In the genomic region with DNA sequence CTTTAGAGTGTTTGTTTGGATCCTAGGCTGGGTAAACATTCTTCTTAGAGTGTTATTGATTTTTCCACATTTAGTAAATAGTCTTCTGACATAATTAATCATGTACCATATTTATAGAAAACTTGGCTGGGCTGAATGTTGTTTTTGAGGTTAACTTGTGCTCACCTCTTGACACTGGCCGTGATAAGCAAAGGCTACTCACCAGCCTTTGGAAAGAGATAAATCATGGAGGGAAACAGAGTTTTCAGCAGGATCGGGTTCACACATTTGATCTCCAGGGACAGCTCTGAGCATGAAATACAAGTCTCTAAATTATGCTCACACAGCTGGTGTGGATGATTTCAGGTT, we compare ENCODE assay signal across 21 cellular contexts. TPM values are rescaled to one million over a fixed set of nuclear protein-coding genes. Genes with fewer than 3 reads are reported as not detected.
DNase-seq lines count a peak whose midpoint lies in the region; ATAC-seq, FAIRE-seq and TF ChIP-seq lines count a peak whose summit lies in the region.
"Had no signal": no experiment of that assay in that cellular context is flagged by ENCODE, and none has a peak within 500 bp of the region (broad histone marks: within the 10 kb centered on the region; RNA-seq: fewer than 3 reads in every experiment).

No MANE protein-coding gene starts in this region.

- CTCF ChIA-PET in K562 (lab: Yijun Ruan, JAX; ENCODE audit: low intra/inter-chr PET ratio) (no interaction called here), HepG2 (lab: Yijun Ruan, JAX; ENCODE audit: low intra/inter-chr PET ratio, low total read pairs) (no interaction called here), MCF 10A (lab: Yijun Ruan, JAX) (interaction anchor here (0.6 to 1.2 kb wide), 5 partner anchors 8 to 400 kb away, joined by 3 to 5 read pairs (median 3); no protein-coding TSS in a partner anchor)

- H3K4me3 ChIP-seq in K562 (no peak overlapping the region), HepG2 (replicated peaks in 1 of 3; ENCODE audit: insufficient read depth in 1 of 3, low read depth in 2 of 3, low read length in 3 of 3) (no peak overlapping the region)
- H3K4me3 ChIP-seq: ascending aorta, gastroesophageal sphincter, thoracic aorta had no signal

- H3K4me1 ChIP-seq in K562 (replicated peaks in 1 of 2; ENCODE audit: control insufficient read depth in 2 of 2, insufficient read depth in 2 of 2, low read length in 2 of 2): peaks cover 30 to 35% of the 10 kb centered on the region in 2 experiments
- no peaks in the 10 kb centered on the region for H3K4me1 ChIP-seq in HepG2 (ENCODE audit: insufficient read depth, low read length)

- BruUV-seq in K562 (replicated peaks; lab: Mats Ljungman, UMichigan) (no TSS peak), HepG2 (replicated peaks; lab: Mats Ljungman, UMichigan) (no TSS peak), MCF 10A (replicated peaks; lab: Mats Ljungman, UMichigan) (no TSS peak)

- peak overlapping the region; percentile 74 for H2AFZ ChIP-seq in K562 (ENCODE audit: low read depth, low read length)
- no peak overlapping the region for H2AFZ ChIP-seq in HepG2 (ENCODE audit: low read length)

- DNase-seq in Right ventricle myocardium inferior (ENCODE audit: missing footprints): no peak
- no peak for DNase-seq in cardiac septum (ENCODE audit: low spot score)
- peak; percentile 34 to 79 (median 52) for DNase-seq in K562 (ENCODE audit: extremely low read depth in 1 of 4, low spot score in 3 of 4)
- no peak for DNase-seq in HepG2 (ENCODE audit: low spot score)
- no peak for DNase-seq in MCF 10A (ENCODE audit: unreplicated experiment)
- no peak for DNase-seq in glomerular visceral epithelial cell (ENCODE audit: extremely low spot score)
- DNase-seq: activated CD4-positive, alpha-beta T cell treated with anti-CD3 and anti-CD28 coated beads, Interleukin-2, amount 50 U/mL, for 4 hours; Calu3; effector CD4-positive, alpha-beta T cell; immature natural killer cell; NCI-H2227 treated with DMSO at 0.1 percent for 48 hours; stimulated activated CD4-positive, alpha-beta T cell treated with anti-CD3 and anti-CD28 coated beads, Interleukin-1b, Interleukin-23, amount 100 ng/mL, for 48 hours; T-helper 2 cell had no signal

- ATAC-seq in Right ventricle myocardium inferior: peak; percentile 23
- peak; percentile 76 for ATAC-seq in K562
- no peak for ATAC-seq in HepG2
- no peak for ATAC-seq in GM18909 (IDR thresholded peaks at IDR 0.05; ENCODE audit: poor library complexity, unreplicated experiment)
- ATAC-seq in HG02623 (IDR thresholded peaks at IDR 0.05; ENCODE audit: unreplicated experiment): no peak

- H3K4me2 ChIP-seq in K562 (ENCODE audit: insufficient read depth, low read length) (peak overlapping the region; percentile 34; the same call in 1 of the 2 replicates), HepG2 (ENCODE audit: low read depth, low read length) (no peak overlapping the region)

- no peak overlapping the region for H3K4me3 Mint-ChIP-seq in MCF 10A (ENCODE audit: unreplicated experiment)
- H3K4me3 Mint-ChIP-seq: immature natural killer cell had no signal

- POLR2A ChIA-PET in K562 (lab: Yijun Ruan, JAX) (interaction anchor here (0.7 kb wide), 1 partner anchor 20 kb away, joined by 3 read pairs; no protein-coding TSS in a partner anchor), HepG2 (lab: Yijun Ruan, JAX) (no interaction called here), MCF 10A (lab: Yijun Ruan, JAX) (interaction anchor here (1.0 kb wide), 1 partner anchor 13 kb away, joined by 7 read pairs; no protein-coding TSS in a partner anchor)

- H3K9ac ChIP-seq in K562 (ENCODE audit: insufficient read depth in 1 of 2, low read depth in 2 of 2, low read length in 2 of 2) (peak overlapping the region in 1 of 2 experiments; percentile 32; a peak in 2 of 4 replicates), HepG2 (ENCODE audit: insufficient read depth, low read depth, low read length) (no peak overlapping the region)

- intact Hi-C loops in Right ventricle myocardium inferior (cut with DNase I): no loop called here
- intact Hi-C loops in cardiac septum (cut with DNase I): no loop called here
- intact Hi-C loops in K562 (cut with micrococcal nuclease): loop anchor here (5.0 kb wide), 1 partner anchor 40 kb away; no protein-coding TSS in a partner anchor
- intact Hi-C loops in HepG2 (cut with micrococcal nuclease; ENCODE audit: unreplicated experiment): no loop called here
- intact Hi-C loops in MCF 10A (cut with micrococcal nuclease): no loop called here

- H3K27me3 ChIP-seq in K562 (ENCODE audit: control insufficient read depth in 2 of 2, insufficient read depth in 2 of 2, low read length in 2 of 2): no peaks in the 10 kb centered on the region
- peaks cover 4 to 26% of the 10 kb centered on the region in 2 experiments; a peak in 3 of 5 replicates for H3K27me3 ChIP-seq in HepG2 (ENCODE audit: control insufficient read depth in 1 of 2, insufficient read depth in 2 of 2, low read length in 2 of 2)
- H3K27me3 ChIP-seq: ascending aorta, gastroesophageal sphincter had no signal

- TF ChIP-seq CTCF in K562 (IDR thresholded peaks at IDR 0.05 in 2 of 3, conservative IDR thresholded peaks at IDR 0.05 in 1 of 3; ENCODE audit: insufficient read depth in 2 of 3, low read depth in 1 of 3, low read length in 3 of 3) (no peak), HepG2 (CRISPR knock-in tag; IDR thresholded peaks at IDR 0.05) (no peak), MCF 10A (IDR thresholded peaks at IDR 0.05; ENCODE audit: unreplicated experiment) (no peak)

- H3K27ac ChIP-seq in K562 (ENCODE audit: extremely low read depth, low read depth, low read length): peak overlapping the region; percentile 45; the same call in 2 of the 3 replicates
- no peak overlapping the region for H3K27ac ChIP-seq in HepG2 (ENCODE audit: extremely low read length, insufficient read depth, low read length)
- H3K27ac ChIP-seq: gastroesophageal sphincter had no signal

- H3K27me3 Mint-ChIP-seq in MCF 10A (ENCODE audit: insufficient read depth, unreplicated experiment): no peaks in the 10 kb centered on the region

- no peaks in the 10 kb centered on the region for H3K79me2 ChIP-seq in K562 (ENCODE audit: control insufficient read depth, insufficient read depth, low read length)
- no peaks in the 10 kb centered on the region for H3K79me2 ChIP-seq in HepG2 (ENCODE audit: insufficient read depth, low read length)

- no peaks in the 10 kb centered on the region for H3K36me3 Mint-ChIP-seq in MCF 10A (ENCODE audit: insufficient read depth, unreplicated experiment)
- H3K36me3 Mint-ChIP-seq: immature natural killer cell had no signal

- H3K27ac Mint-ChIP-seq in MCF 10A (ENCODE audit: low read depth, unreplicated experiment): no peak overlapping the region
- H3K27ac Mint-ChIP-seq: activated T-helper 2 cell treated with anti-CD3 and anti-CD28 coated beads, Interferon-gamma antibody, Interleukin-2, Interleukin-4, amounts not matched to agents 10 μg/mL and 5 μg/mL and 100 μg/mL, durations not matched to agents 14 hours and 24 hours and 36 hours had no signal

- FAIRE-seq in K562 (lab: Jason Lieb, UNC): peak; percentile 97
- no peak for FAIRE-seq in HepG2 (lab: Jason Lieb, UNC)
- FAIRE-seq: RCC 7860 had no signal

- 0% methylated on average over 2 of the region's 2 CpGs for WGBS in K562 (ENCODE audit: insufficient coverage, low coverage, missing lambda C conversion rate)
- WGBS in HepG2 (ENCODE audit: low lambda C conversion rate): 1% methylated on average over 2 of the region's 2 CpGs

- H3K9me3 Mint-ChIP-seq in MCF 10A (ENCODE audit: unreplicated experiment): no peaks in the 10 kb centered on the region
- H3K9me3 Mint-ChIP-seq: activated T-helper 2 cell treated with anti-CD3 and anti-CD28 coated beads, Interferon-gamma antibody, Interleukin-2, Interleukin-4, amounts not matched to agents 10 μg/mL and 5 μg/mL and 100 μg/mL, durations not matched to agents 14 hours and 24 hours and 36 hours; immature natural killer cell had no signal

- TF ChIP-seq EP300 in K562 (IDR thresholded peaks at IDR 0.05; ENCODE audit: low read length): peak; percentile 48; the same call in 1 of the 2 replicates
- TF ChIP-seq EP300 in HepG2 (IDR thresholded peaks at IDR 0.05; ENCODE audit: low read depth in 2 of 2, low read length in 2 of 2): no peak
- no peak for TF ChIP-seq EP300 in HepG2 (CRISPR knock-in tag; IDR thresholded peaks at IDR 0.05; ENCODE audit: borderline replicate concordance)

- peaks cover 21% of the 10 kb centered on the region for H3K4me1 Mint-ChIP-seq in MCF 10A (ENCODE audit: insufficient read depth, unreplicated experiment)

- H4K20me1 ChIP-seq in K562 (replicated peaks; ENCODE audit: control insufficient read depth, insufficient read depth, low read length) (no peaks in the 10 kb centered on the region), HepG2 (ENCODE audit: insufficient read depth, low read length) (no peaks in the 10 kb centered on the region)

- no peaks in the 10 kb centered on the region for H3K9me1 ChIP-seq in K562 (ENCODE audit: control insufficient read depth, insufficient read depth, low read length)

- H3K9me3 ChIP-seq in K562 (replicated peaks; ENCODE audit: control insufficient read depth, insufficient read depth, low read depth, low read length): no peaks in the 10 kb centered on the region
- no peaks in the 10 kb centered on the region for H3K9me3 ChIP-seq in HepG2 (ENCODE audit: low read length)
- H3K9me3 ChIP-seq: ascending aorta, gastroesophageal sphincter, thoracic aorta had no signal

- no peak for TF ChIP-seq RAD21 in K562 (CRISPR knock-in tag; conservative IDR thresholded peaks at IDR 0.05 in 1 of 2, IDR thresholded peaks at IDR 0.05 in 1 of 2)
- TF ChIP-seq RAD21 in HepG2 (CRISPR knock-in tag; IDR thresholded peaks at IDR 0.05): no peak

- no peak for TF ChIP-seq POLR2A in K562 (conservative IDR thresholded peaks at IDR 0.05)
- TF ChIP-seq POLR2A in HepG2 (IDR thresholded peaks at IDR 0.05; ENCODE audit: insufficient read depth in 1 of 2, low read depth in 2 of 2, low read length in 2 of 2): no peak

- in situ Hi-C loops in K562 (cut with MboI): no loop called here
- in situ Hi-C loops in HepG2 (cut with HindIII; ENCODE audit: extremely low pct_ligation_motif_present, low pct_unique_long_range_greater_than_20kb): no loop called here

- H3K36me3 ChIP-seq in K562 (ENCODE audit: control insufficient read depth, insufficient read depth, low read length) (no peaks in the 10 kb centered on the region), HepG2 (replicated peaks in 1 of 2; ENCODE audit: control insufficient read depth in 1 of 2, insufficient read depth in 2 of 2, low read length in 2 of 2) (no peaks in the 10 kb centered on the region)
- H3K36me3 ChIP-seq: ascending aorta, gastroesophageal sphincter, thoracic aorta had no signal

RNA-seq across cellular contexts. Expression of a gene that starts 6.3 kb away (rescaled TPM):
- total RNA-seq in Right ventricle myocardium inferior (43.5 TPM), cardiac septum (40.3 TPM), K562 (2014; rRNA removed) (0.05 and 0.12 TPM in 2 replicates), K562 (2014; rRNA removed; fragmentation: Illumina TruSeq; extraction: Trizol) (0.04 and 0.10 TPM in 2 replicates), K562 (2015; rRNA removed; fragmentation: Illumina TruSeq; extraction: Trizol) (0.04 TPM in 2 replicates), K562 (2021) (0.20 and 0.25 TPM in 2 replicates), HepG2 (2016; rRNA removed; fragmentation: Illumina TruSeq; extraction: Trizol) (not detected in 2 replicates), MCF 10A (2022) (not detected in 2 replicates)
- total RNA-seq in K562 (2011; cell fraction: chromatin; rRNA removed; ENCODE audit: low replicate concordance): 0.16 and 0.39 TPM in 2 replicates
- total RNA-seq in K562 (2011; cell fraction: nucleolus; rRNA removed): 0.26 and 0.33 TPM in 2 replicates
- total RNA-seq in K562 (2011; cell fraction: nucleoplasm; rRNA removed): 0.44 and 0.61 TPM in 2 replicates
- polyA plus RNA-seq in K562 (2011; rRNA removed) (0.12 and 0.20 TPM in 2 replicates), K562 (2014; fragmentation: Illumina TruSeq; extraction: Trizol) (0.07 TPM in 2 replicates), K562 (2014; fragmentation: Nextera tagmentation; extraction: Ambion mirVana) (under 1 TPM; 0.03 TPM), K562 (2014; rRNA removed) (0.03 and 0.08 TPM in 2 replicates), HepG2 (2011; rRNA removed) (not detected in 2 replicates)
- polyA plus RNA-seq in K562 (2011; cell fraction: cytosol; rRNA removed): 0.09 and 0.15 TPM in 2 replicates
- polyA plus RNA-seq in K562 (2011; cell fraction: nucleus; rRNA removed): 0.17 and 0.21 TPM in 2 replicates
- 0.03 and 0.06 TPM in 2 replicates for polyA plus RNA-seq in K562 (2012)
- polyA minus RNA-seq in K562 (2011; rRNA and poly(A)+ RNA removed): 0.21 and 0.42 TPM in 2 replicates
- 0.27 and 0.29 TPM in 2 replicates for polyA minus RNA-seq in K562 (2011; cell fraction: cytosol; rRNA and poly(A)+ RNA removed)
- under 0.01 and 0.13 TPM in 2 replicates for polyA minus RNA-seq in K562 (2011; cell fraction: nucleus; rRNA and poly(A)+ RNA removed)
- not detected in 2 replicates for total RNA-seq in HepG2 (2016; cell fraction: cytosol; rRNA removed; fragmentation: Illumina TruSeq; extraction: Trizol; ENCODE audit: low read depth)
- total RNA-seq in HepG2 (2016; cell fraction: insoluble cytoplasmic fraction; rRNA removed; fragmentation: Illumina TruSeq; extraction: Trizol): not detected in 2 replicates
- total RNA-seq in HepG2 (2016; cell fraction: membrane; rRNA removed; fragmentation: Illumina TruSeq; extraction: Trizol): not detected in 2 replicates
- total RNA-seq in HepG2 (2016; cell fraction: nucleus; rRNA removed; fragmentation: Illumina TruSeq; extraction: Trizol): not detected in 2 replicates
- polyA plus RNA-seq in HepG2 (2011; cell fraction: cytosol; rRNA removed): 0.01 TPM in 2 replicates
- not detected in 2 replicates for polyA plus RNA-seq in HepG2 (2011; cell fraction: nucleus; rRNA removed)
- not detected in 2 replicates for polyA plus RNA-seq in HepG2 (2012)
- polyA plus RNA-seq in HepG2 (2016; cell fraction: cytosol; fragmentation: Illumina TruSeq; extraction: Trizol; ENCODE audit: low read depth): not detected in 2 replicates
- not detected in 2 replicates for polyA plus RNA-seq in HepG2 (2016; cell fraction: insoluble cytoplasmic fraction; fragmentation: Illumina TruSeq; extraction: Trizol; ENCODE audit: low read depth)
- not detected in 2 replicates for polyA plus RNA-seq in HepG2 (2016; cell fraction: membrane; fragmentation: Illumina TruSeq; extraction: Trizol; ENCODE audit: low read depth)
- polyA plus RNA-seq in HepG2 (2016; cell fraction: nucleus; fragmentation: Illumina TruSeq; extraction: Trizol; ENCODE audit: insufficient read depth, low read depth): not detected in 2 replicates
- not detected in 2 replicates for polyA minus RNA-seq in HepG2 (2011; rRNA and poly(A)+ RNA removed; ENCODE audit: low replicate concordance)
- polyA minus RNA-seq in HepG2 (2011; cell fraction: cytosol; rRNA and poly(A)+ RNA removed): not detected in 2 replicates
- polyA minus RNA-seq in HepG2 (2011; cell fraction: nucleus; rRNA and poly(A)+ RNA removed): not detected in 2 replicates
- total RNA-seq: Calu3 had no signal

RNA-seq across cellular contexts. Expression of a gene that starts 42.9 kb away (rescaled TPM):
- total RNA-seq in Right ventricle myocardium inferior (17.4 TPM), cardiac septum (27.0 TPM), K562 (2014; rRNA removed) (0.24 and 0.36 TPM in 2 replicates), K562 (2014; rRNA removed; fragmentation: Illumina TruSeq; extraction: Trizol) (0.11 and 0.13 TPM in 2 replicates), K562 (2015; rRNA removed; fragmentation: Illumina TruSeq; extraction: Trizol) (0.22 and 0.26 TPM in 2 replicates), K562 (2021) (0.47 and 0.49 TPM in 2 replicates), HepG2 (2016; rRNA removed; fragmentation: Illumina TruSeq; extraction: Trizol) (not detected in 2 replicates), MCF 10A (2022) (15.4 and 36.2 TPM in 2 replicates)
- 0.99 and 1.1 TPM in 2 replicates for total RNA-seq in K562 (2011; cell fraction: chromatin; rRNA removed; ENCODE audit: low replicate concordance)
- total RNA-seq in K562 (2011; cell fraction: nucleolus; rRNA removed): 0.79 and 1.0 TPM in 2 replicates
- 0.51 and 1.1 TPM in 2 replicates for total RNA-seq in K562 (2011; cell fraction: nucleoplasm; rRNA removed)
- polyA plus RNA-seq in K562 (2011; rRNA removed) (0.24 and 0.40 TPM in 2 replicates), K562 (2014; fragmentation: Illumina TruSeq; extraction: Trizol) (0.25 and 0.36 TPM in 2 replicates), K562 (2014; fragmentation: Nextera tagmentation; extraction: Ambion mirVana) (under 1 TPM; 0.07 to 0.10 TPM), K562 (2014; rRNA removed) (0.33 and 0.35 TPM in 2 replicates), HepG2 (2011; rRNA removed) (0.03 TPM in 1 of 2 replicates, not detected in the other)
- polyA plus RNA-seq in K562 (2011; cell fraction: cytosol; rRNA removed): 0.24 and 0.94 TPM in 2 replicates
- 0.60 and 2.4 TPM in 2 replicates for polyA plus RNA-seq in K562 (2011; cell fraction: nucleus; rRNA removed)
- polyA plus RNA-seq in K562 (2012): 0.31 and 0.32 TPM in 2 replicates
- polyA minus RNA-seq in K562 (2011; rRNA and poly(A)+ RNA removed): 0.24 and 0.28 TPM in 2 replicates
- 0.36 and 0.86 TPM in 2 replicates for polyA minus RNA-seq in K562 (2011; cell fraction: cytosol; rRNA and poly(A)+ RNA removed)
- polyA minus RNA-seq in K562 (2011; cell fraction: nucleus; rRNA and poly(A)+ RNA removed): 0.22 and 0.40 TPM in 2 replicates
- not detected in 2 replicates for total RNA-seq in HepG2 (2016; cell fraction: cytosol; rRNA removed; fragmentation: Illumina TruSeq; extraction: Trizol; ENCODE audit: low read depth)
- total RNA-seq in HepG2 (2016; cell fraction: insoluble cytoplasmic fraction; rRNA removed; fragmentation: Illumina TruSeq; extraction: Trizol): not detected in 2 replicates
- total RNA-seq in HepG2 (2016; cell fraction: membrane; rRNA removed; fragmentation: Illumina TruSeq; extraction: Trizol): not detected in 2 replicates
- not detected in 2 replicates for total RNA-seq in HepG2 (2016; cell fraction: nucleus; rRNA removed; fragmentation: Illumina TruSeq; extraction: Trizol)
- not detected in 2 replicates for polyA plus RNA-seq in HepG2 (2011; cell fraction: cytosol; rRNA removed)
- polyA plus RNA-seq in HepG2 (2011; cell fraction: nucleus; rRNA removed): not detected in 2 replicates
- polyA plus RNA-seq in HepG2 (2012): not detected in 2 replicates
- not detected in 2 replicates for polyA plus RNA-seq in HepG2 (2016; cell fraction: cytosol; fragmentation: Illumina TruSeq; extraction: Trizol; ENCODE audit: low read depth)
- not detected in 2 replicates for polyA plus RNA-seq in HepG2 (2016; cell fraction: insoluble cytoplasmic fraction; fragmentation: Illumina TruSeq; extraction: Trizol; ENCODE audit: low read depth)
- polyA plus RNA-seq in HepG2 (2016; cell fraction: membrane; fragmentation: Illumina TruSeq; extraction: Trizol; ENCODE audit: low read depth): not detected in 2 replicates
- polyA plus RNA-seq in HepG2 (2016; cell fraction: nucleus; fragmentation: Illumina TruSeq; extraction: Trizol; ENCODE audit: insufficient read depth, low read depth): not detected in 2 replicates
- polyA minus RNA-seq in HepG2 (2011; rRNA and poly(A)+ RNA removed; ENCODE audit: low replicate concordance): 0.12 TPM in 1 of 2 replicates, not detected in the other
- not detected in 2 replicates for polyA minus RNA-seq in HepG2 (2011; cell fraction: cytosol; rRNA and poly(A)+ RNA removed)
- not detected in 2 replicates for polyA minus RNA-seq in HepG2 (2011; cell fraction: nucleus; rRNA and poly(A)+ RNA removed)
- total RNA-seq: activated T-helper 2 cell treated with anti-CD3 and anti-CD28 coated beads, Interferon-gamma antibody, Interleukin-2, Interleukin-4, amounts not matched to agents 10 μg/mL and 5 μg/mL and 100 μg/mL, durations not matched to agents 14 hours and 24 hours and 36 hours; Calu3 had no signal

RNA-seq across cellular contexts. Expression of a gene that starts 57.3 kb away (rescaled TPM):
- not detected for total RNA-seq in Right ventricle myocardium inferior
- total RNA-seq in cardiac septum: not detected
- not detected in 2 replicates for total RNA-seq in K562 (2011; cell fraction: chromatin; rRNA removed; ENCODE audit: low replicate concordance)
- not detected in 2 replicates for total RNA-seq in K562 (2011; cell fraction: nucleolus; rRNA removed)
- not detected in 2 replicates for total RNA-seq in K562 (2011; cell fraction: nucleoplasm; rRNA removed)
- not detected in 2 replicates for total RNA-seq in K562 (2014; rRNA removed)
- not detected in 2 replicates for total RNA-seq in K562 (2014; rRNA removed; fragmentation: Illumina TruSeq; extraction: Trizol)
- not detected in 2 replicates for total RNA-seq in K562 (2015; rRNA removed; fragmentation: Illumina TruSeq; extraction: Trizol)
- not detected in 2 replicates for total RNA-seq in K562 (2021)
- polyA plus RNA-seq in K562 (2011; rRNA removed): not detected in 2 replicates
- not detected in 2 replicates for polyA plus RNA-seq in K562 (2011; cell fraction: cytosol; rRNA removed)
- not detected in 2 replicates for polyA plus RNA-seq in K562 (2011; cell fraction: nucleus; rRNA removed)
- not detected in 2 replicates for polyA plus RNA-seq in K562 (2012)
- polyA plus RNA-seq in K562 (2014; fragmentation: Illumina TruSeq; extraction: Trizol): not detected in 2 replicates
- polyA plus RNA-seq in K562 (2014; fragmentation: Nextera tagmentation; extraction: Ambion mirVana): not detected
- not detected in 2 replicates for polyA plus RNA-seq in K562 (2014; rRNA removed)
- polyA minus RNA-seq in K562 (2011; rRNA and poly(A)+ RNA removed): not detected in 2 replicates
- not detected in 2 replicates for polyA minus RNA-seq in K562 (2011; cell fraction: cytosol; rRNA and poly(A)+ RNA removed)
- not detected in 2 replicates for polyA minus RNA-seq in K562 (2011; cell fraction: nucleus; rRNA and poly(A)+ RNA removed)
- not detected in 2 replicates for total RNA-seq in HepG2 (2016; rRNA removed; fragmentation: Illumina TruSeq; extraction: Trizol)
- not detected in 2 replicates for total RNA-seq in HepG2 (2016; cell fraction: cytosol; rRNA removed; fragmentation: Illumina TruSeq; extraction: Trizol; ENCODE audit: low read depth)
- total RNA-seq in HepG2 (2016; cell fraction: insoluble cytoplasmic fraction; rRNA removed; fragmentation: Illumina TruSeq; extraction: Trizol): not detected in 2 replicates
- not detected in 2 replicates for total RNA-seq in HepG2 (2016; cell fraction: membrane; rRNA removed; fragmentation: Illumina TruSeq; extraction: Trizol)
- not detected in 2 replicates for total RNA-seq in HepG2 (2016; cell fraction: nucleus; rRNA removed; fragmentation: Illumina TruSeq; extraction: Trizol)
- polyA plus RNA-seq in HepG2 (2011; rRNA removed): not detected in 2 replicates
- polyA plus RNA-seq in HepG2 (2011; cell fraction: cytosol; rRNA removed): not detected in 2 replicates
- not detected in 2 replicates for polyA plus RNA-seq in HepG2 (2011; cell fraction: nucleus; rRNA removed)
- polyA plus RNA-seq in HepG2 (2012): not detected in 2 replicates
- polyA plus RNA-seq in HepG2 (2016; cell fraction: cytosol; fragmentation: Illumina TruSeq; extraction: Trizol; ENCODE audit: low read depth): not detected in 2 replicates
- polyA plus RNA-seq in HepG2 (2016; cell fraction: insoluble cytoplasmic fraction; fragmentation: Illumina TruSeq; extraction: Trizol; ENCODE audit: low read depth): not detected in 2 replicates
- polyA plus RNA-seq in HepG2 (2016; cell fraction: membrane; fragmentation: Illumina TruSeq; extraction: Trizol; ENCODE audit: low read depth): not detected in 2 replicates
- not detected in 2 replicates for polyA plus RNA-seq in HepG2 (2016; cell fraction: nucleus; fragmentation: Illumina TruSeq; extraction: Trizol; ENCODE audit: insufficient read depth, low read depth)
- not detected in 2 replicates for polyA minus RNA-seq in HepG2 (2011; rRNA and poly(A)+ RNA removed; ENCODE audit: low replicate concordance)
- not detected in 2 replicates for polyA minus RNA-seq in HepG2 (2011; cell fraction: cytosol; rRNA and poly(A)+ RNA removed)
- not detected in 2 replicates for polyA minus RNA-seq in HepG2 (2011; cell fraction: nucleus; rRNA and poly(A)+ RNA removed)
- total RNA-seq in MCF 10A (2022): not detected in 2 replicates
- total RNA-seq: activated T-helper 2 cell treated with anti-CD3 and anti-CD28 coated beads, Interferon-gamma antibody, Interleukin-2, Interleukin-4, amounts not matched to agents 10 μg/mL and 5 μg/mL and 100 μg/mL, durations not matched to agents 14 hours and 24 hours and 36 hours; ascending aorta; Calu3; posterior vena cava; thoracic aorta had no signal
- polyA plus RNA-seq: immature natural killer cell had no signal

Comparison
In these comparisons a context has a peak if more than half of its experiments do, and no peak if none do; other contexts are left out.
1. ATAC-seq: peak in Right ventricle myocardium inferior (single experiment) and K562 (single experiment); none in HepG2 (single experiment), GM18909 (single experiment) and HG02623 (single experiment).
2. DNase-seq: peak in K562 (4 of 4); none in Right ventricle myocardium inferior (single experiment), cardiac septum (single experiment), HepG2 (single experiment), MCF 10A (single experiment) and glomerular visceral epithelial cell (single experiment).
3. RNA of a gene that starts 6.3 kb away (total RNA-seq): 43.5 TPM in Right ventricle myocardium inferior (single experiment) and 40.3 TPM in cardiac septum (single experiment); 0.04 to 0.61 TPM in K562, not detected in MCF 10A and not detected in HepG2; every median in the first group is over 10 times any median in the second.